ENCODE assay signal across 10 cellular contexts in the genomic region with DNA sequence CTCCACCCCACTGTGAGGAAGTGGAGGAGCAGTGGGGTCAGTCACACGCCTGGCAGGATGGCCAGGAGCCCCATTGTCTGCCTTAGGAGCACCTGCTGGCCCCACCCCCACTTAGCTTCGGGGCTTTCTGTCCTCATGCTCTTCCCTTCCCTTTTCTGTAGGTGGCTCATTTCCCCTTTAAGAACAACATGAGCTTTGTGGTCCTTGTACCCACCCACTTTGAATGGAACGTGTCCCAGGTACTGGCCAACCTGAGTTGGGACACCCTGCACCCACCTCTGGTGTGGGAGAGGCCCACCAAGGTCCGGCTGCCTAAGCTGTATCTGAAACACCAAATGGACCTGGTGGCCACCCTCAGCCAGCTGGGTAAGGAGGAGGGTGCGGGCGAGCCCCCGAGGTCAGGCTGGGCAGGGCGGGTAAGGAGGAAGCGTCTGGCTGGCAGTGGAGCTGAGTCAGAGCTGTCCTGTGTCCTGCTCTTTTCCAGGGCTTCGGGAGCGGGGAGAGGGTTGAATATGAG. TPM values are rescaled to one million over a fixed set of nuclear protein-coding genes. Genes with fewer than 3 reads are reported as not detected.
DNase-seq lines count a peak whose midpoint lies in the region; ATAC-seq, FAIRE-seq and TF ChIP-seq lines count a peak whose summit lies in the region.
"Had no signal": no experiment of that assay in that cellular context is flagged by ENCODE, and none has a peak within 500 bp of the region (broad histone marks: within the 10 kb centered on the region; RNA-seq: fewer than 3 reads in every experiment).

No MANE protein-coding gene starts in this region.

- no peaks in the 10 kb centered on the region for H3K9me3 Mint-ChIP-seq in neural progenitor cell

- no peak overlapping the region for H3K27ac Mint-ChIP-seq in neural progenitor cell

- peaks cover 22% of the 10 kb centered on the region for H3K4me1 Mint-ChIP-seq in neural progenitor cell

- H3K4ac ChIP-seq in H1 (replicated peaks; ENCODE audit: insufficient read length, low read depth, low read length): peak overlapping the region; percentile 71

- peak overlapping the region; percentile 98; the same call in 1 of the 2 replicates for H2BK20ac ChIP-seq in H1 (ENCODE audit: low read length)

- no peak for TF ChIP-seq RAD21 in H1 (IDR thresholded peaks at IDR 0.05 in 1 of 2, conservative IDR thresholded peaks at IDR 0.05 in 1 of 2; ENCODE audit: low read depth in 2 of 2, low read length in 2 of 2)

- peaks cover 8% of the 10 kb centered on the region for H3K27me3 Mint-ChIP-seq in neural progenitor cell (ENCODE audit: insufficient read depth, low read depth)

- no peaks in the 10 kb centered on the region for H3K79me1 ChIP-seq in H1 (ENCODE audit: low read depth, low read length)

- H4K8ac ChIP-seq in H1 (ENCODE audit: extremely low read depth, insufficient read depth, low read length): peak overlapping the region; percentile 22; the same call in 1 of the 2 replicates

- H2BK15ac ChIP-seq in H1 (ENCODE audit: low read length): no peak overlapping the region

- no peak overlapping the region for H3K23ac ChIP-seq in H1 (ENCODE audit: insufficient read length)

- no peak for FAIRE-seq in H1 (lab: Jason Lieb, UNC)

- TF ChIP-seq EP300 in H1 (IDR thresholded peaks at IDR 0.05; ENCODE audit: borderline replicate concordance in 1 of 2, low read depth in 2 of 2, low read length in 2 of 2): no peak

- H3K4me1 ChIP-seq in H1 (replicated peaks in 1 of 4; ENCODE audit: control insufficient read depth in 3 of 4, insufficient read depth in 4 of 4, low read length in 3 of 4) (peaks cover 0 to 16% (median 11%) of the 10 kb centered on the region in 4 experiments; a peak in 6 of 7 replicates), neural progenitor cell (peaks cover 6% of the 10 kb centered on the region), BE2C (peaks cover 14% of the 10 kb centered on the region)

- H3K9ac ChIP-seq in H1 (replicated peaks in 1 of 4; ENCODE audit: extremely low read depth in 1 of 4, low read depth in 3 of 4, low read length in 3 of 4) (no peak overlapping the region), neural progenitor cell (no peak overlapping the region)

- peak overlapping the region; percentile 95 for H4K91ac ChIP-seq in H1 (replicated peaks; ENCODE audit: insufficient read length, low read length)

- no peak overlapping the region for H3K4me3 Mint-ChIP-seq in neural progenitor cell

- no peak overlapping the region for H3K56ac ChIP-seq in H1 (replicated peaks; ENCODE audit: insufficient read length, low read depth, low read length)

- peak overlapping the region; percentile 68 for H3K18ac ChIP-seq in H1 (ENCODE audit: extremely low read depth, low read length)

- H3K27me3 ChIP-seq in H1 (replicated peaks in 1 of 4; ENCODE audit: control insufficient read depth in 3 of 4, extremely low read depth in 1 of 4, insufficient read depth in 3 of 4, low read length in 3 of 4): no peaks in the 10 kb centered on the region
- no peaks in the 10 kb centered on the region for H3K27me3 ChIP-seq in neural progenitor cell
- no peaks in the 10 kb centered on the region for H3K27me3 ChIP-seq in BE2C

- H4K5ac ChIP-seq in H1 (ENCODE audit: insufficient read length, low read depth, low read length): peak overlapping the region; percentile 55

- H2AFZ ChIP-seq in H1 (ENCODE audit: low read length): peak overlapping the region; percentile 43; the same call in 1 of the 2 replicates
- peak overlapping the region; percentile 5 for H2AFZ ChIP-seq in neural progenitor cell (replicated peaks)

- H3K36me3 ChIP-seq in H1 (ENCODE audit: control insufficient read depth in 2 of 4, insufficient read depth in 4 of 4, low read length in 3 of 4): no peaks in the 10 kb centered on the region
- H3K36me3 ChIP-seq in neural progenitor cell: no peaks in the 10 kb centered on the region
- H3K36me3 ChIP-seq in BE2C: no peaks in the 10 kb centered on the region

- H3K36me3 Mint-ChIP-seq in neural progenitor cell: no peaks in the 10 kb centered on the region

- no peak overlapping the region for H3K14ac ChIP-seq in H1 (ENCODE audit: insufficient read length)

- H4K20me1 ChIP-seq in H1 (replicated peaks in 1 of 2; ENCODE audit: control insufficient read depth in 1 of 2, insufficient read depth in 2 of 2, low read length in 2 of 2): no peaks in the 10 kb centered on the region
- H4K20me1 ChIP-seq in neural progenitor cell (ENCODE audit: low read depth): no peaks in the 10 kb centered on the region

- H3K9me3 ChIP-seq in H1 (ENCODE audit: insufficient read depth in 2 of 2, low read depth in 1 of 2, low read length in 1 of 2) (no peaks in the 10 kb centered on the region), neural progenitor cell (ENCODE audit: low read depth) (no peaks in the 10 kb centered on the region), BE2C (no peaks in the 10 kb centered on the region)

- H2BK120ac ChIP-seq in H1 (replicated peaks; ENCODE audit: low read depth, low read length): peak overlapping the region; percentile 55

- H2BK12ac ChIP-seq in H1 (ENCODE audit: low read depth, low read length): peak overlapping the region; percentile 68; the same call in 1 of the 2 replicates

- TF ChIP-seq CTCF in H1 (IDR thresholded peaks at IDR 0.05; ENCODE audit: control extremely low read depth in 1 of 3, insufficient read depth in 1 of 3, low read depth in 1 of 3, low read length in 3 of 3) (no peak), neural progenitor cell (IDR thresholded peaks at IDR 0.05) (no peak), omental fat pad (IDR thresholded peaks at IDR 0.05) (no peak), BE2C (IDR thresholded peaks at IDR 0.05; ENCODE audit: low read depth, low read length) (no peak)

- no peak overlapping the region for H3K27ac ChIP-seq in H1 (ENCODE audit: low read depth, low read length)
- no peak overlapping the region for H3K27ac ChIP-seq in neural progenitor cell

- H3K4me3 ChIP-seq in H1 (ENCODE audit: extremely low read depth in 1 of 4, insufficient read depth in 2 of 4, low read depth in 3 of 4, low read length in 4 of 4): peak overlapping the region in 1 of 4 experiments; percentile 33; a peak in 1 of 8 replicates
- no peak overlapping the region for H3K4me3 ChIP-seq in neural progenitor cell
- H3K4me3 ChIP-seq in BE2C (ENCODE audit: low read depth, low read length): no peak overlapping the region

- no peak for ATAC-seq in omental fat pad (ENCODE audit: low FRiP score)
- ATAC-seq in HG02763 (IDR thresholded peaks at IDR 0.05; ENCODE audit: unreplicated experiment): no peak

- no peaks in the 10 kb centered on the region for H3K23me2 ChIP-seq in H1 (ENCODE audit: low read depth, low read length)

- DNase-seq in DMS153 treated with DMSO at 0.1 percent for 48 hours (lab: John Stamatoyannopoulos, UW; ENCODE audit: unreplicated experiment) (peak; percentile 25), NCI-H146 (lab: John Stamatoyannopoulos, UW) (peak; percentile 76), H1 (ENCODE audit: low read depth in 1 of 2, low spot score in 2 of 2) (no peak), neural progenitor cell (ENCODE audit: low spot score) (no peak), omental fat pad (ENCODE audit: low spot score) (no peak), BE2C (no peak)
- no peak for DNase-seq in activated T-cell treated with anti-CD3 and anti-CD28 coated beads, Interleukin-2, amount 50 U/mL, for 48 hours
- DNase-seq: activated T-cell treated with anti-CD3 and anti-CD28 coated beads for 4 hours, NCI-H524 treated with DMSO at 0.1 percent for 48 hours had no signal

- peaks cover 7% of the 10 kb centered on the region for H3F3A ChIP-seq in neural progenitor cell (ENCODE audit: low read depth)

- peak overlapping the region; percentile 36; the same call in 1 of the 2 replicates for H2BK5ac ChIP-seq in H1 (ENCODE audit: low read depth, low read length)

- WGBS in H1 (ENCODE audit: extremely low coverage in 1 of 2, insufficient coverage in 1 of 2, insufficient read length in 1 of 2, insufficient replicate concordance in 2 of 2, low coverage in 1 of 2, low lambda C conversion rate in 2 of 2, missing lambda C conversion rate in 1 of 2), 2 experiments: 45% methylated on average over 10 of the region's 11 CpGs; no CpG with 5 or more reads in 1 of the 2 experiments

- POLR2A ChIA-PET in H1 (lab: Charles Lee; ENCODE audit: partially characterized antibody): interaction anchor here (0.6 to 5.2 kb wide), 7 partner anchors 9 to 38 kb away, joined by 3 to 30 read pairs (median 8); partner anchors contain the start of genes SERPINF1, SERPINF2 and WDR81

- no peaks in the 10 kb centered on the region for H3K79me2 ChIP-seq in H1 (ENCODE audit: control insufficient read depth in 1 of 2, insufficient read depth in 2 of 2, low read length in 2 of 2)
- H3K79me2 ChIP-seq in neural progenitor cell (ENCODE audit: low read depth): no peaks in the 10 kb centered on the region

- H3K4me2 ChIP-seq in H1 (ENCODE audit: insufficient read depth in 1 of 2, low read depth in 2 of 2, low read length in 2 of 2) (peak overlapping the region; percentile 20 to 52; a peak in 3 of 4 replicates), neural progenitor cell (no peak overlapping the region)

- CTCF ChIA-PET in H1 (lab: Charles Lee; ENCODE audit: partially characterized antibody): interaction anchor here (0.6 to 6.8 kb wide), 14 partner anchors 10 to 302 kb away, joined by 3 to 48 read pairs (median 4); partner anchors contain the start of genes SERPINF1 and WDR81

- TF ChIP-seq POLR2A in H1 (IDR thresholded peaks at IDR 0.05; ENCODE audit: control extremely low read depth in 1 of 2, low read depth in 2 of 2, low read length in 2 of 2): no peak

- H2AK5ac ChIP-seq in H1 (ENCODE audit: low read depth, low read length): 0 out of 2 replicates have a peak overlapping the region, but pooled peaks have one; percentile 3

RNA-seq across cellular contexts. Expression of gene SERPINF1, which starts 9.4 kb away (rescaled TPM):
- 41.5 and 42.3 TPM in 2 replicates for total RNA-seq in H1 (2021; fragmentation: NEBNext Ultra II Directional; extraction: Animal tissue kit (Norgen Biotek cat#: 25700))
- polyA plus RNA-seq in H1 (2011; rRNA removed): 136 and 161 TPM in 2 replicates
- polyA plus RNA-seq in H1 (2011; cell fraction: cytosol; rRNA removed): 112 TPM
- polyA plus RNA-seq in H1 (2011; cell fraction: nucleus; rRNA removed): 138 TPM
- 44.7 to 50.6 TPM (median 49.2 TPM) in 4 replicates for polyA plus RNA-seq in H1 (2012, experiment 1 of 2)
- polyA plus RNA-seq in H1 (2012, experiment 2 of 2): 62.1 TPM
- polyA plus RNA-seq in H1 (2013, experiment 1 of 2): 94.4 TPM
- 101 TPM for polyA plus RNA-seq in H1 (2013, experiment 2 of 2)
- polyA minus RNA-seq in H1 (2011; rRNA and poly(A)+ RNA removed): 45.7 and 57.7 TPM in 2 replicates
- polyA minus RNA-seq in H1 (2011; cell fraction: cytosol; rRNA and poly(A)+ RNA removed): 29.4 TPM
- 23.2 TPM for polyA minus RNA-seq in H1 (2011; cell fraction: nucleus; rRNA and poly(A)+ RNA removed)
- 57.9 and 93.5 TPM in 2 replicates for total RNA-seq in neural progenitor cell (ENCODE audit: low replicate concordance)
- total RNA-seq in omental fat pad: 1,000 to 10,000 TPM in 3 of 4 donors, 100 to 1,000 TPM in 1; 868 to 2,171 (median 1,171) TPM
- 15.1 TPM for polyA plus RNA-seq in BE2C (2012; ENCODE audit: insufficient read depth, insufficient read length, low read depth)

RNA-seq across cellular contexts. Expression of gene SERPINF2, which starts 9.8 kb away (rescaled TPM):
- total RNA-seq in H1 (2021; fragmentation: NEBNext Ultra II Directional; extraction: Animal tissue kit (Norgen Biotek cat#: 25700)): 1.6 and 1.8 TPM in 2 replicates
- polyA plus RNA-seq in H1 (2011; rRNA removed): 3.2 and 5.5 TPM in 2 replicates
- 3.3 TPM for polyA plus RNA-seq in H1 (2011; cell fraction: cytosol; rRNA removed)
- 2.3 TPM for polyA plus RNA-seq in H1 (2011; cell fraction: nucleus; rRNA removed)
- 1.1 to 2.2 TPM (median 1.7 TPM) in 4 replicates for polyA plus RNA-seq in H1 (2012, experiment 1 of 2)
- polyA plus RNA-seq in H1 (2012, experiment 2 of 2): 1.3 TPM
- 0.81 TPM for polyA plus RNA-seq in H1 (2013, experiment 1 of 2)
- 0.81 TPM for polyA plus RNA-seq in H1 (2013, experiment 2 of 2)
- 0.73 and 0.82 TPM in 2 replicates for polyA minus RNA-seq in H1 (2011; rRNA and poly(A)+ RNA removed)
- polyA minus RNA-seq in H1 (2011; cell fraction: cytosol; rRNA and poly(A)+ RNA removed): 1.8 TPM
- polyA minus RNA-seq in H1 (2011; cell fraction: nucleus; rRNA and poly(A)+ RNA removed): 0.60 TPM
- 0.59 TPM in 1 of 2 replicates, not detected in the other for total RNA-seq in neural progenitor cell (ENCODE audit: low replicate concordance)
- total RNA-seq in omental fat pad: 10 to 100 TPM in 2 of 4 donors, 1 to 10 TPM in 2; 6.0 to 28.8 (median 9.1) TPM
- 0.19 TPM for polyA plus RNA-seq in BE2C (2012; ENCODE audit: insufficient read depth, insufficient read length, low read depth)

RNA-seq across cellular contexts. Expression of gene WDR81, which starts 28.0 kb away (rescaled TPM):
- total RNA-seq in H1 (2021; fragmentation: NEBNext Ultra II Directional; extraction: Animal tissue kit (Norgen Biotek cat#: 25700)): 12.3 and 13.1 TPM in 2 replicates
- polyA plus RNA-seq in H1 (2011; rRNA removed): 9.1 and 12.9 TPM in 2 replicates
- 8.0 TPM for polyA plus RNA-seq in H1 (2011; cell fraction: cytosol; rRNA removed)
- 30.5 TPM for polyA plus RNA-seq in H1 (2011; cell fraction: nucleus; rRNA removed)
- polyA plus RNA-seq in H1 (2012, experiment 1 of 2): 7.4 to 14.0 TPM (median 13.7 TPM) in 4 replicates
- 10.3 TPM for polyA plus RNA-seq in H1 (2012, experiment 2 of 2)
- polyA plus RNA-seq in H1 (2013, experiment 1 of 2): 6.6 TPM
- 5.4 TPM for polyA plus RNA-seq in H1 (2013, experiment 2 of 2)
- polyA minus RNA-seq in H1 (2011; rRNA and poly(A)+ RNA removed): 7.8 and 8.5 TPM in 2 replicates
- 10.5 TPM for polyA minus RNA-seq in H1 (2011; cell fraction: cytosol; rRNA and poly(A)+ RNA removed)
- 13.8 TPM for polyA minus RNA-seq in H1 (2011; cell fraction: nucleus; rRNA and poly(A)+ RNA removed)
- 1.9 and 10.4 TPM in 2 replicates for total RNA-seq in neural progenitor cell (ENCODE audit: low replicate concordance)
- total RNA-seq in omental fat pad: 10 to 100 TPM; 39.2 to 71.1 (median 49.8) TPM
- polyA plus RNA-seq in BE2C (2012; ENCODE audit: insufficient read depth, insufficient read length, low read depth): 11.3 TPM

RNA-seq across cellular contexts. Expression of gene TLCD2, which starts 42.3 kb away (rescaled TPM):
- 1.3 and 1.4 TPM in 2 replicates for total RNA-seq in H1 (2021; fragmentation: NEBNext Ultra II Directional; extraction: Animal tissue kit (Norgen Biotek cat#: 25700))
- 0.47 and 0.69 TPM in 2 replicates for polyA plus RNA-seq in H1 (2011; rRNA removed)
- polyA plus RNA-seq in H1 (2011; cell fraction: cytosol; rRNA removed): 0.83 TPM
- 2.2 TPM for polyA plus RNA-seq in H1 (2011; cell fraction: nucleus; rRNA removed)
- polyA plus RNA-seq in H1 (2012, experiment 1 of 2): 1.4 to 1.9 TPM (median 1.5 TPM) in 4 replicates
- 0.58 TPM for polyA plus RNA-seq in H1 (2012, experiment 2 of 2)
- 1.9 TPM for polyA plus RNA-seq in H1 (2013, experiment 1 of 2)
- 1.6 TPM for polyA plus RNA-seq in H1 (2013, experiment 2 of 2)
- 0.85 and 1.0 TPM in 2 replicates for polyA minus RNA-seq in H1 (2011; rRNA and poly(A)+ RNA removed)
- 0.66 TPM for polyA minus RNA-seq in H1 (2011; cell fraction: cytosol; rRNA and poly(A)+ RNA removed)
- 2.1 TPM for polyA minus RNA-seq in H1 (2011; cell fraction: nucleus; rRNA and poly(A)+ RNA removed)
- 0.15 and 0.28 TPM in 2 replicates for total RNA-seq in neural progenitor cell (ENCODE audit: low replicate concordance)
- total RNA-seq in omental fat pad: 10 to 100 TPM in 3 of 4 donors, 1 to 10 TPM in 1; 7.1 to 16.5 (median 11.4) TPM
- polyA plus RNA-seq in BE2C (2012; ENCODE audit: insufficient read depth, insufficient read length, low read depth): 0.15 TPM

Comparison
In these comparisons a context has a peak if more than half of its experiments do, and no peak if none do; other contexts are left out.
1. DNase-seq: peak in DMS153 treated with DMSO at 0.1 percent for 48 hours (single experiment) and NCI-H146 (single experiment); none in H1 (0 of 2), neural progenitor cell (single experiment), omental fat pad (single experiment), activated T-cell treated with anti-CD3 and anti-CD28 coated beads, Interleukin-2, amount 50 U/mL, for 48 hours (0 of 2) and BE2C (single experiment).